Comparison of ENCODE assay signal across 1 cellular context in the genomic region with DNA sequence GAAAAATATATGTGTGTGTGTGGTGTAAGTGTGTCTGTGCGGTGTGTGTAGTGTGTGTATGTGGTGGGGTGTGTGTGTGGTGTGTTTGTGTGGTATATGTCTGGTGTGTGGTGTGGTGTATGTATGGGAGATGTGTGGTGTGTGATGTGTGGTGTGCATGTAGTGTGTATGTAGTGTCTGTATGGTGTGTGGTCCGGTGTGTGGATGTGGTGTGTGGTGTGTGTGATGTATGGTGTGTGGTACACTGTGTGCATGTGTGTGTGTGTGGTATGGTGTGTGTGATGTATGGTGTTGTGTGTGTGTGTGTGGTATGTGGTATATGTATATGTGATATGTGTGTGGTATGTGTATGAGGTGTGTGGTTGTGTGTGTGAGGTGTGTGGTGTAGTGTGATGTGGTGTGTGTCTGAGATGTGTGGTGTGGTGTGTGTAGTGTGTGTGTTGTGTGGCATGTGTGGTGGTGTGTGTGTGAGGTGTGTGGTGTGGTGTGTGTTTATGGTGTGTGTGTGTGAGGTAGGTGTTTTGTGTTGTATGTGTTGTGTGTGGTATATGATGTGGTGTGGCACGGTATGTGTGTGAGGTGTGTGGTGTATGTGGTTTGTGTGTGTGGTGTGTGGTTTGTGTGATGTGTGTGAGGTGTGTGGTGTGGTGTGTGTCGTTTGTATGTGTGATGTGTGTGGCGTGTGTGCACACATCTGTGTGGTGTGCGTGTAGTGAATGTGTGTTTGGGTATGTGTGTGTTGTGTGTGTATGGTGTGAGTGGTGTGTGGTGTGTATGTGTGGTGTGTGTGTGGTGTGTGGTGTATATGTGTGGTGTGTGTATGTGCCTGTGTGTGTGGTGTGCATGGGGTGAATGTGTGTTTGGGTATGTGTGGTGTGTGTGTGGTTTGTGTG.
TF ChIP-seq lines count a peak whose summit lies in the region.

No MANE protein-coding gene starts in this region.

TF ChIP-seq in GM12878, 131 proteins besides CTCF, POLR2A, EP300 and RAD21:
- TF ChIP-seq HDGF (IDR thresholded peaks at IDR 0.05) (peak; percentile 49; the same call in 1 of the 2 replicates), SP1 (IDR thresholded peaks at IDR 0.05; ENCODE audit: low read depth, low read length) (no peak)
